Comparison of ENCODE assay signal across 18 cellular contexts in the genomic region with DNA sequence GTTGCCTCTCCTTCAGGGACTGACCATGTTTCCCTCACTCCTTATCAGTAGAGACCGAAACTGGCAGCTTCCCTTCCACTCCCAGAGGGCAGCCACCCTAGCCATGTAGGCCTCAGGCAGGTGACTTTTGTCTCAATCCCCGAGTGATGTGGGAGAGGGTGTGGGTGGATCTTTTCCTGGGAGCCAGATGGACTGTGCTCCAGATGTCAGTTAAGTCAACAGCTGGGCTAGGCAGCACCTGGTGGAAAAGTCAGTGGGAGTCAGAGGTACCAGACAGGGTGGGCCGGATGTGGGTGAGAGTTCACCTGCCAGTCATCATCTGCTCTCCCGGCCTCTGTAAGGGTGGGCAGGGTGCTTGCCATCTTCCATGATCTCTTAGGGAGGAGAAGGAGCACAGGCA. TPM values are rescaled to one million over a fixed set of nuclear protein-coding genes. Genes with fewer than 3 reads are reported as not detected.
DNase-seq lines count a peak whose midpoint lies in the region; ATAC-seq and TF ChIP-seq lines count a peak whose summit lies in the region.
"Had no signal": no experiment of that assay in that cellular context is flagged by ENCODE, and none has a peak within 500 bp of the region (broad histone marks: within the 10 kb centered on the region; RNA-seq: fewer than 3 reads in every experiment).

No MANE protein-coding gene starts in this region.

- CTCF ChIA-PET in CD4-positive, alpha-beta T cell (lab: Charles Lee), result no interaction called here
- CTCF ChIA-PET in activated CD8-positive, alpha-beta T cell treated with anti-CD3 and anti-CD28 coated beads, Interleukin-2, amount 10 ng/mL, durations not matched to agents 7 days and 5 days (lab: Charles Lee), result interaction anchor here (1.2 kb wide), 1 partner anchor 41 kb away, joined by 4 read pairs; no protein-coding TSS in a partner anchor

- no peaks in the 10 kb centered on the region for H3K27me3 ChIP-seq in CD4-positive, alpha-beta T cell (ENCODE audit: control insufficient read depth, insufficient read depth, low read length)
- no peaks in the 10 kb centered on the region for H3K27me3 ChIP-seq in DND-41 (ENCODE audit: insufficient read depth, low read length, poor library complexity)
- H3K27me3 ChIP-seq: BLaER1 treated with 17β-estradiol and CSF1 and Interleukin-3, amounts not matched to agents 10 nM and 100 nM; heart right ventricle; upper lobe of right lung had no signal

- no peaks in the 10 kb centered on the region for H3K9me3 ChIP-seq in CD4-positive, alpha-beta T cell (ENCODE audit: control insufficient read depth, low read length)
- H3K9me3 ChIP-seq in DND-41 (ENCODE audit: insufficient read depth, low read length, severe bottlenecking), result no peaks in the 10 kb centered on the region
- H3K9me3 ChIP-seq: BLaER1 treated with 17β-estradiol and CSF1 and Interleukin-3, amounts not matched to agents 10 nM and 100 nM; heart right ventricle; upper lobe of right lung had no signal

- no peak overlapping the region for H3K9ac ChIP-seq in DND-41 (ENCODE audit: low read depth, low read length)

- no peak overlapping the region for H3K4me2 ChIP-seq in DND-41 (ENCODE audit: insufficient read depth, low read length)

- peak overlapping the region; percentile 56 for H3K4me3 Mint-ChIP-seq in CD4-positive, alpha-beta T cell
- H3K4me3 Mint-ChIP-seq in activated CD8-positive, alpha-beta T cell treated with anti-CD3 and anti-CD28 coated beads, Interleukin-2, amount 10 ng/mL, durations not matched to agents 7 days and 5 days, result peak overlapping the region; percentile 58
- peak overlapping the region in 9 of 10 donors; percentile 25 to 100 (median 52) for H3K4me3 Mint-ChIP-seq in naive thymus-derived CD8-positive, alpha-beta T cell

- no peak for ATAC-seq in CD4-positive, alpha-beta T cell (ENCODE audit: poor library complexity)
- ATAC-seq in DND-41 (ENCODE audit: insufficient read depth, low read depth) (no peak), GM21515 (IDR thresholded peaks at IDR 0.05; ENCODE audit: unreplicated experiment) (no peak)
- ATAC-seq in activated CD8-positive, alpha-beta T cell treated with anti-CD3 and anti-CD28 coated beads, Interleukin-2, amount 10 ng/mL, durations not matched to agents 7 days and 5 days, result no peak
- ATAC-seq in naive thymus-derived CD8-positive, alpha-beta T cell, result no peak
- ATAC-seq: esophagus mucosa, heart right ventricle, upper lobe of right lung had no signal

- H3K27ac ChIP-seq in CD4-positive, alpha-beta T cell (ENCODE audit: low read depth, low read length), result no peak overlapping the region
- no peak overlapping the region for H3K27ac ChIP-seq in DND-41 (ENCODE audit: low read length)
- H3K27ac ChIP-seq: upper lobe of right lung had no signal

- POLR2A ChIA-PET in CD4-positive, alpha-beta T cell (lab: Charles Lee), result no interaction called here
- POLR2A ChIA-PET in activated CD8-positive, alpha-beta T cell treated with anti-CD3 and anti-CD28 coated beads, Interleukin-2, amount 10 ng/mL, durations not matched to agents 7 days and 5 days (lab: Charles Lee), result interaction anchor here (0.6 to 0.9 kb wide), 2 partner anchors 18 to 1788 kb away, joined by 3 read pairs; no protein-coding TSS in a partner anchor
- POLR2A ChIA-PET in naive thymus-derived CD8-positive, alpha-beta T cell (lab: Charles Lee), result no interaction called here

- no peak overlapping the region for H3K4me3 ChIP-seq in DND-41 (ENCODE audit: low read depth in 1 of 2, low read length in 2 of 2)
- H3K4me3 ChIP-seq: upper lobe of right lung had no signal

- H3K36me3 Mint-ChIP-seq in CD4-positive, alpha-beta T cell (ENCODE audit: low read depth), result peaks cover 55% of the 10 kb centered on the region
- peaks cover 49% of the 10 kb centered on the region for H3K36me3 Mint-ChIP-seq in activated CD8-positive, alpha-beta T cell treated with anti-CD3 and anti-CD28 coated beads, Interleukin-2, amount 10 ng/mL, durations not matched to agents 7 days and 5 days (ENCODE audit: low read depth)
- peaks cover 3 to 41% (median 6%) of the 10 kb centered on the region in 3 donors for H3K36me3 Mint-ChIP-seq in naive thymus-derived CD8-positive, alpha-beta T cell

- no peaks in the 10 kb centered on the region for H3K27me3 Mint-ChIP-seq in CD4-positive, alpha-beta T cell
- H3K27me3 Mint-ChIP-seq in activated CD8-positive, alpha-beta T cell treated with anti-CD3 and anti-CD28 coated beads, Interleukin-2, amount 10 ng/mL, durations not matched to agents 7 days and 5 days (ENCODE audit: low read depth), result no peaks in the 10 kb centered on the region
- H3K27me3 Mint-ChIP-seq in naive thymus-derived CD8-positive, alpha-beta T cell, result no peaks in the 10 kb centered on the region

- H3K36me3 ChIP-seq in DND-41 (ENCODE audit: insufficient read depth, low read length), result peaks cover 42% of the 10 kb centered on the region

- TF ChIP-seq CTCF in CD4-positive, alpha-beta T cell (IDR thresholded peaks at IDR 0.05), result no peak
- no peak for TF ChIP-seq CTCF in DND-41 (IDR thresholded peaks at IDR 0.05; ENCODE audit: borderline replicate concordance, extremely low read depth, low read length, poor library complexity, severe bottlenecking)

- H3K27ac Mint-ChIP-seq in CD4-positive, alpha-beta T cell, result peak overlapping the region; percentile 36
- peak overlapping the region; percentile 69 for H3K27ac Mint-ChIP-seq in activated CD8-positive, alpha-beta T cell treated with anti-CD3 and anti-CD28 coated beads, Interleukin-2, amount 10 ng/mL, durations not matched to agents 7 days and 5 days
- H3K27ac Mint-ChIP-seq in naive thymus-derived CD8-positive, alpha-beta T cell, result peak overlapping the region in 7 of 10 donors; percentile 31 to 71 (median 60)

- intact Hi-C loops in CD4-positive, alpha-beta T cell (cut with DNase I, micrococcal nuclease), result no loop called here

- H4K20me1 ChIP-seq in DND-41 (ENCODE audit: insufficient read depth, low read length), result peaks cover 41% of the 10 kb centered on the region

- DNase-seq in CD4-positive, alpha-beta T cell, result no peak
- DNase-seq in DND-41 (peak; percentile 25), NCI-H748 (lab: John Stamatoyannopoulos, UW; ENCODE audit: unreplicated experiment) (no peak), GM19238 (ENCODE audit: insufficient read length, low spot score) (no peak), anterior cingulate cortex (lab: John Stamatoyannopoulos, UW) (no peak)
- no peak for DNase-seq in activated CD8-positive, alpha-beta T cell treated with anti-CD3 and anti-CD28 coated beads, Interleukin-2, amount 10 ng/mL, durations not matched to agents 7 days and 5 days
- DNase-seq in naive thymus-derived CD8-positive, alpha-beta T cell, result peak in 1 of 10 donors; percentile 54
- DNase-seq: amygdala, cortex of kidney, GDM1, heart right ventricle, NCI-H2171, retina, SHP77, upper lobe of right lung had no signal

- H3K4me1 Mint-ChIP-seq in CD4-positive, alpha-beta T cell (ENCODE audit: low read depth), result peaks cover 37% of the 10 kb centered on the region
- peaks cover 39% of the 10 kb centered on the region for H3K4me1 Mint-ChIP-seq in activated CD8-positive, alpha-beta T cell treated with anti-CD3 and anti-CD28 coated beads, Interleukin-2, amount 10 ng/mL, durations not matched to agents 7 days and 5 days (ENCODE audit: low read depth)
- peaks cover 12 to 45% (median 41%) of the 10 kb centered on the region in 4 donors for H3K4me1 Mint-ChIP-seq in naive thymus-derived CD8-positive, alpha-beta T cell

- H2AFZ ChIP-seq in DND-41 (ENCODE audit: low read depth, low read length), result no peak overlapping the region

- peaks cover 41% of the 10 kb centered on the region for H3K79me2 ChIP-seq in DND-41 (ENCODE audit: insufficient read depth, low read length)

- peaks cover 47% of the 10 kb centered on the region for H3K4me1 ChIP-seq in DND-41 (ENCODE audit: insufficient read depth, low read length)

- no peaks in the 10 kb centered on the region for H3K9me3 Mint-ChIP-seq in CD4-positive, alpha-beta T cell
- no peaks in the 10 kb centered on the region for H3K9me3 Mint-ChIP-seq in activated CD8-positive, alpha-beta T cell treated with anti-CD3 and anti-CD28 coated beads, Interleukin-2, amount 10 ng/mL, durations not matched to agents 7 days and 5 days (ENCODE audit: insufficient read depth)
- H3K9me3 Mint-ChIP-seq in naive thymus-derived CD8-positive, alpha-beta T cell, result no peaks in the 10 kb centered on the region

RNA-seq across cellular contexts. Expression of gene BANF1, which starts 1.9 kb away (rescaled TPM):
- 10 to 100 TPM; 21.3 to 22.3 TPM for total RNA-seq in CD4-positive, alpha-beta T cell
- 100 to 1,000 TPM; 290 to 298 TPM for total RNA-seq in activated CD8-positive, alpha-beta T cell treated with anti-CD3 and anti-CD28 coated beads, Interleukin-2, amount 10 ng/mL, durations not matched to agents 7 days and 5 days
- total RNA-seq in naive thymus-derived CD8-positive, alpha-beta T cell, result 100 to 1,000 TPM in 1 of 2 experiments, 10 to 100 TPM in 1; 96.2 to 101 TPM
- polyA plus RNA-seq in naive thymus-derived CD8-positive, alpha-beta T cell, result 100 to 1,000 TPM; 225 to 250 (median 241) TPM

RNA-seq across cellular contexts. Expression of gene EIF1AD, which starts 2.2 kb away (rescaled TPM):
- total RNA-seq in CD4-positive, alpha-beta T cell, result 10 to 100 TPM; 88.2 to 94.1 TPM
- 10 to 100 TPM; 53.5 to 54.2 TPM for total RNA-seq in activated CD8-positive, alpha-beta T cell treated with anti-CD3 and anti-CD28 coated beads, Interleukin-2, amount 10 ng/mL, durations not matched to agents 7 days and 5 days
- 10 to 100 TPM; 62.4 to 64.8 TPM for total RNA-seq in naive thymus-derived CD8-positive, alpha-beta T cell
- 10 to 100 TPM; 11.5 to 18.7 (median 14.3) TPM for polyA plus RNA-seq in naive thymus-derived CD8-positive, alpha-beta T cell

RNA-seq across cellular contexts. Expression of gene CST6, which starts 7.6 kb away (rescaled TPM):
- total RNA-seq in CD4-positive, alpha-beta T cell, result not detected
- total RNA-seq in activated CD8-positive, alpha-beta T cell treated with anti-CD3 and anti-CD28 coated beads, Interleukin-2, amount 10 ng/mL, durations not matched to agents 7 days and 5 days, result not detected
- total RNA-seq in naive thymus-derived CD8-positive, alpha-beta T cell, result not detected
- not detected for polyA plus RNA-seq in naive thymus-derived CD8-positive, alpha-beta T cell

RNA-seq across cellular contexts. Expression of gene CATSPER1, which starts 22.1 kb away (rescaled TPM):
- not detected for total RNA-seq in CD4-positive, alpha-beta T cell
- total RNA-seq in activated CD8-positive, alpha-beta T cell treated with anti-CD3 and anti-CD28 coated beads, Interleukin-2, amount 10 ng/mL, durations not matched to agents 7 days and 5 days, result not detected
- total RNA-seq in naive thymus-derived CD8-positive, alpha-beta T cell, result not detected
- under 1 TPM in 1 of 3 donors, not detected in 2; 0.11 TPM for polyA plus RNA-seq in naive thymus-derived CD8-positive, alpha-beta T cell
- total RNA-seq: esophagus mucosa had no signal

RNA-seq across cellular contexts. Expression of gene SART1, which starts 42.7 kb away (rescaled TPM):
- total RNA-seq in CD4-positive, alpha-beta T cell, result 10 to 100 TPM; 78.6 to 80.2 TPM
- 10 to 100 TPM; 88.0 to 90.3 TPM for total RNA-seq in activated CD8-positive, alpha-beta T cell treated with anti-CD3 and anti-CD28 coated beads, Interleukin-2, amount 10 ng/mL, durations not matched to agents 7 days and 5 days
- total RNA-seq in naive thymus-derived CD8-positive, alpha-beta T cell, result 10 to 100 TPM; 81.9 to 91.9 TPM
- polyA plus RNA-seq in naive thymus-derived CD8-positive, alpha-beta T cell, result 10 to 100 TPM; 16.2 to 57.3 (median 30.4) TPM

Comparison
In these comparisons a context has a peak if more than half of its experiments do, and no peak if none do; other contexts are left out.
1. RNA of gene BANF1, which starts 1.9 kb away (total RNA-seq): 290 to 298 TPM in activated CD8-positive, alpha-beta T cell treated with anti-CD3 and anti-CD28 coated beads, Interleukin-2, amount 10 ng/mL, durations not matched to agents 7 days and 5 days and 96.2 to 101 TPM in naive thymus-derived CD8-positive, alpha-beta T cell; 21.3 to 22.3 TPM in CD4-positive, alpha-beta T cell; every median in the first group is over 4 times any median in the second.
2. Peak in every context shown above with its lines, with median percentiles within 50 percentile points of each other: H3K27ac Mint-ChIP-seq and H3K4me3 Mint-ChIP-seq.